In the genomic region with DNA sequence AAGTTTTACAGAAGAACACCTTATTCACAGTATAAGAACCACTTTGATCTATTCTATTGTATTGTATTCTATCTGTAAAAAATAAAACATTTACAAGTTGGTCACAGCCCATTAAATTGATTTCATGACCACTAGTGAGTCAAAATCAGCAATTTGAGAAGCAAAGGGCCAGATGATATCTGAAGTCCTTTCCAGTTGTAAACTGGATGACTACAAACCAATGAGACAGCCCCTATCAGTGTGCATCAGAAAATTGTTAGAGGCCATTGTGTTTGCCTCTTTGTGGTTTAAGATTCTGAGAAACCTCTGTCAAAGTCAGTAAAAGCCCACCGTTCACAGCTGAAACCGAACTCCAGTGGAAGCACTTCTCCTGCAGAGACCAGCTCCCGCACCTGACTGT, we compare ENCODE assay signal across 27 cellular contexts. TPM values are rescaled to one million over a fixed set of nuclear protein-coding genes. Genes with fewer than 3 reads are reported as not detected.
A peak's percentile ranks its signal among the peaks of the same experiment; 100 is the strongest.
DNase-seq lines count a peak whose midpoint lies in the region; ATAC-seq and FAIRE-seq lines count a peak whose summit lies in the region.
"Had no signal": no experiment of that assay in that cellular context is flagged by ENCODE, and none has a peak within 500 bp of the region (broad histone marks: within the 10 kb centered on the region; RNA-seq: fewer than 3 reads in every experiment).

No MANE protein-coding gene starts in this region.

- H3K4me2 ChIP-seq in mesenchymal stem cell (ENCODE audit: low read length, poor library complexity, severe bottlenecking), result no peak overlapping the region

- ATAC-seq in GM19467 (IDR thresholded peaks at IDR 0.05; ENCODE audit: unreplicated experiment), result no peak
- ATAC-seq: GM12878, HCT116, Right ventricle myocardium inferior, SK-N-SH treated with all-trans-retinoic acid at 6 μM for 48 hours had no signal

- no peak overlapping the region for H3K23ac ChIP-seq in mesenchymal stem cell (ENCODE audit: low read length in 2 of 2)

- no peaks in the 10 kb centered on the region for H3K36me3 ChIP-seq in mesenchymal stem cell (ENCODE audit: control insufficient read depth in 1 of 2, insufficient read depth in 2 of 2, low read depth in 1 of 2, low read length in 2 of 2)
- H3K36me3 ChIP-seq: SJCRH30 had no signal

- peaks cover 75% of the 10 kb centered on the region for H3K4me1 Mint-ChIP-seq in dendritic cell treated with granulocyte-macrophage colony-stimulating factor and Interleukin-4, amounts not matched to agents 40 ng/mL and 50 ng/mL, for 4 days (ENCODE audit: low read depth)

- no peaks in the 10 kb centered on the region for H3K9me3 ChIP-seq in mesenchymal stem cell (ENCODE audit: control insufficient read depth, low read length)
- H3K9me3 ChIP-seq: Caco-2, SJCRH30 had no signal

- no peak overlapping the region for H4K8ac ChIP-seq in mesenchymal stem cell (ENCODE audit: low read length)

- no peak overlapping the region for H2BK5ac ChIP-seq in mesenchymal stem cell (ENCODE audit: low read depth, low read length, poor library complexity, severe bottlenecking)

- H3K9ac ChIP-seq in mesenchymal stem cell (ENCODE audit: low read length), result no peak overlapping the region
- H3K9ac ChIP-seq: BLaER1 treated with 17β-estradiol and CSF1 and Interleukin-3, amounts not matched to agents 10 nM and 100 nM had no signal

- H3K27ac ChIP-seq in mesenchymal stem cell (ENCODE audit: low read length, poor library complexity, severe bottlenecking), result peak overlapping the region; percentile 45
- H3K27ac ChIP-seq: BLaER1 treated with 17β-estradiol and CSF1 and Interleukin-3, amounts not matched to agents 10 nM and 100 nM; HL-60; SJCRH30 had no signal

- no peak overlapping the region for H2AFZ ChIP-seq in mesenchymal stem cell (ENCODE audit: low read depth, low read length)

- peak overlapping the region; percentile 41 for H3K27ac Mint-ChIP-seq in dendritic cell treated with granulocyte-macrophage colony-stimulating factor and Interleukin-4, amounts not matched to agents 40 ng/mL and 50 ng/mL, for 4 days
- H3K27ac Mint-ChIP-seq: IgD-negative memory B cell had no signal

- no peaks in the 10 kb centered on the region for H3K79me1 ChIP-seq in mesenchymal stem cell (replicated peaks; ENCODE audit: low read length, poor library complexity, severe bottlenecking)

- peak; percentile 57 for DNase-seq in OCI-M1 (lab: John Stamatoyannopoulos, UW)
- DNase-seq in mesenchymal stem cell, result no peak
- DNase-seq in DMS 273 treated with DMSO at 0.1 percent for 48 hours (lab: John Stamatoyannopoulos, UW), result no peak
- DNase-seq in activated naive CD4-positive, alpha-beta T cell (lab: John Stamatoyannopoulos, UW), result no peak
- no peak for DNase-seq in activated naive CD4-positive, alpha-beta T cell treated with anti-CD3 and anti-CD28 coated beads, Interleukin-2, amount 50 U/mL, for 16 hours
- DNase-seq: AML-193; Caco-2; CD4-positive, alpha-beta memory T cell; DMS153; NCI-H1048; NCI-H1417; NCI-H1694; NCI-H2029 treated with DMSO at 0.1 percent for 48 hours; NCI-H2227 treated with DMSO at 0.1 percent for 48 hours; NCI-H526 treated with DMSO at 0.1 percent for 48 hours; SJCRH30 had no signal

- peaks cover 87% of the 10 kb centered on the region for H3K36me3 Mint-ChIP-seq in dendritic cell treated with granulocyte-macrophage colony-stimulating factor and Interleukin-4, amounts not matched to agents 40 ng/mL and 50 ng/mL, for 4 days (ENCODE audit: low read depth)

- intact Hi-C loops in dendritic cell treated with granulocyte-macrophage colony-stimulating factor and Interleukin-4, amounts not matched to agents 40 ng/mL and 50 ng/mL, for 4 days (cut with micrococcal nuclease), result no loop called here

- H3K27me3 ChIP-seq in mesenchymal stem cell (ENCODE audit: control insufficient read depth in 1 of 2, insufficient read depth in 1 of 2, low read length in 2 of 2), result no peaks in the 10 kb centered on the region
- H3K27me3 ChIP-seq: BLaER1 treated with 17β-estradiol and CSF1 and Interleukin-3, amounts not matched to agents 10 nM and 100 nM; SJCRH30 had no signal

- H3K4ac ChIP-seq in mesenchymal stem cell (ENCODE audit: low read depth in 1 of 2, low read length in 2 of 2), result no peak overlapping the region

- no peak overlapping the region for H3K18ac ChIP-seq in mesenchymal stem cell (ENCODE audit: low read depth in 1 of 2, low read length in 2 of 2)

- peak; percentile 6 for FAIRE-seq in A204.1 (lab: Jason Lieb, UNC)
- FAIRE-seq: G401.6, GM12878 had no signal

- H3K4me3 ChIP-seq in mesenchymal stem cell (ENCODE audit: insufficient read depth in 1 of 2, low read depth in 1 of 2, low read length in 2 of 2), result no peak overlapping the region
- H3K4me3 ChIP-seq: BLaER1 treated with 17β-estradiol and CSF1 and Interleukin-3, amounts not matched to agents 10 nM and 100 nM; GM12878; SJCRH30 had no signal

- peaks cover 8% of the 10 kb centered on the region for H3K4me1 ChIP-seq in mesenchymal stem cell (ENCODE audit: control insufficient read depth, insufficient read depth, low read depth, low read length)
- H3K4me1 ChIP-seq: Caco-2, SJCRH30 had no signal

- H4K91ac ChIP-seq in mesenchymal stem cell (ENCODE audit: low read length), result no peak overlapping the region

- H2BK12ac ChIP-seq in mesenchymal stem cell (ENCODE audit: low read length in 2 of 2), result no peak overlapping the region

- no peak overlapping the region for H2BK15ac ChIP-seq in mesenchymal stem cell (ENCODE audit: low read depth, poor library complexity, severe bottlenecking)

- no peak overlapping the region for H2BK120ac ChIP-seq in mesenchymal stem cell (ENCODE audit: low read depth, low read length)

- peaks cover 4% of the 10 kb centered on the region for H3K9me3 Mint-ChIP-seq in dendritic cell treated with granulocyte-macrophage colony-stimulating factor and Interleukin-4, amounts not matched to agents 40 ng/mL and 50 ng/mL, for 4 days

- no peaks in the 10 kb centered on the region for H3K27me3 Mint-ChIP-seq in dendritic cell treated with granulocyte-macrophage colony-stimulating factor and Interleukin-4, amounts not matched to agents 40 ng/mL and 50 ng/mL, for 4 days
- H3K27me3 Mint-ChIP-seq: IgD-negative memory B cell had no signal

- H3K14ac ChIP-seq in mesenchymal stem cell (ENCODE audit: low read length in 2 of 2), result no peak overlapping the region

- H2AK5ac ChIP-seq in mesenchymal stem cell (ENCODE audit: low read length, severe bottlenecking), result no peak overlapping the region

- 93% methylated on average over 3 of the region's 3 CpGs for WGBS in mesenchymal stem cell

- H3K4me3 Mint-ChIP-seq in dendritic cell treated with granulocyte-macrophage colony-stimulating factor and Interleukin-4, amounts not matched to agents 40 ng/mL and 50 ng/mL, for 4 days, result no peak overlapping the region
- H3K4me3 Mint-ChIP-seq: CD4-positive, alpha-beta memory T cell had no signal

RNA-seq across cellular contexts. Expression of gene TBXAS1, which starts 54.8 kb away (rescaled TPM):
- polyA plus RNA-seq in mesenchymal stem cell (2013, experiment 1 of 2), result 17.7 TPM
- polyA plus RNA-seq in mesenchymal stem cell (2013, experiment 2 of 2), result 19.0 TPM
